In the genomic region with DNA sequence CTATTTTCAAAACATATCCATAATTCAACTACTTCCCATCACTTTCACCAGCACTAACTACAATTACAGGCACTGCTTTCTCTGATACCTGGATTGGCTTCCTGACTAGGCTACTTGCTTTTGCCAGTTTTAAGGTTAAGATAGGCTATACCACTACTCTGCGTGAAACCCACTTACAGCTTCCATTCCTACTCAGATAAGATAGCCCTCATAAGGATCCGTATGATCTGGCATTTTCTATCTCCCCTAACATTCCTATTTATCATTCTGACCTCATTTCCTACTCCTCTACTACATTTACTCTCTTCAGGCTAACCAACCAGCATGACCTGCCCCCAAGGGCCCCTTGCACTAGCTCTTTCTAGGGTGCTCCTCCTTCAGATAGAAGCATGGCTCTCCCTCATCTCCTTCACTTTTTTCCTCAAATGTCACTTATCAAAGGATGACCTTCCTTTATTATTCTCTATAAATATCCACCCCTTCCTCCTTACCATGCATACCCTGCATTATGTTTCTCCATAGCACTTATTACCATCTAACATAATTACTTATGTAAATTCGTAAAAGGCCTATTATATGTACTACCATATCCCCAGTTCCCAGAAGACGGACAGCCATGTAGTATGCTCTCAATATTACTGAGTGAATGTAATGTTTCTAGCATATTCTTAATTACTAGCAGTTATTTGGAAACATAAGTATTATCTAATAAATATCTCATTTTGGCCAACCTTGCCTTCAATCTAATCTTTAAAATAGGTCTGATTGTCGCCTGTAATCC, we compare ENCODE assay signal across 1 cellular context.
TF ChIP-seq lines count a peak whose summit lies in the region.

No MANE protein-coding gene starts in this region.

TF ChIP-seq in WTC11, 78 proteins besides CTCF, POLR2A, EP300 and RAD21 (continued from another document):
- TF ChIP-seq, protein P1, sequence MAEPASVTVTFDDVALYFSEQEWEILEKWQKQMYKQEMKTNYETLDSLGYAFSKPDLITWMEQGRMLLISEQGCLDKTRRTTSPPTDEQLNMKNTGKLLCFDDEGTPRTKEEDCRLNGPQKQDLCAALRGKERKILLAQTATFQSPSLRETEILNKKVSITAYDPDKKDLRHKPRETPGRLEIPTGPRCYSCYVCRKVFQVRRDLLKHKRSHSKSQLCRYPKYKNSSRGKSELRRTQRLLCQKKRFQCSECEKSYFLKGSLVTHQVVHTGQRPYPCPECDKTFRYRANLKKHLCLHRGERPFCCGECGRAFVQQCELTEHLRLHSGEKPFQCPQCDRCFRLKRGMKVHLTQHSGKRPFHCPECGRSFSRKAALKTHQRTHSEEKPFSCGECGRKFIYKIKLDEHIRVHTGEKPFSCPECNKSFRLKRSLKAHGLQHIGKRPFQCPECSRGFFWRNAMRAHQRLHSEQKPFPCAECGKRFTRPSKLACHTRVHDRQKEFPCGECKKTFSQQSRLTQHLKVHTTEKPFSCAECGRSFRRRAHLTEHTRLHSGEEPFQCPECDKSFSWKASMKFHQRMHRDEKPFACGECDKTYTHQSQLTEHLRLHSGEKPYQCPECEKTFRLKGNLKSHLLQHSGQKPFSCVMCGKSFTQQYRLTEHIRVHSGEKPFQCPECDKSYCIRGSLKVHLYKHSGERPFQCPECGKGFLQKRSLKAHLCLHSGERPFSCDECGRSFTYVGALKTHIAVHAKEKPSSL (CRISPR knock-in tag; conservative IDR thresholded peaks at IDR 0.05), result no peak
- TF ChIP-seq, protein P2, sequence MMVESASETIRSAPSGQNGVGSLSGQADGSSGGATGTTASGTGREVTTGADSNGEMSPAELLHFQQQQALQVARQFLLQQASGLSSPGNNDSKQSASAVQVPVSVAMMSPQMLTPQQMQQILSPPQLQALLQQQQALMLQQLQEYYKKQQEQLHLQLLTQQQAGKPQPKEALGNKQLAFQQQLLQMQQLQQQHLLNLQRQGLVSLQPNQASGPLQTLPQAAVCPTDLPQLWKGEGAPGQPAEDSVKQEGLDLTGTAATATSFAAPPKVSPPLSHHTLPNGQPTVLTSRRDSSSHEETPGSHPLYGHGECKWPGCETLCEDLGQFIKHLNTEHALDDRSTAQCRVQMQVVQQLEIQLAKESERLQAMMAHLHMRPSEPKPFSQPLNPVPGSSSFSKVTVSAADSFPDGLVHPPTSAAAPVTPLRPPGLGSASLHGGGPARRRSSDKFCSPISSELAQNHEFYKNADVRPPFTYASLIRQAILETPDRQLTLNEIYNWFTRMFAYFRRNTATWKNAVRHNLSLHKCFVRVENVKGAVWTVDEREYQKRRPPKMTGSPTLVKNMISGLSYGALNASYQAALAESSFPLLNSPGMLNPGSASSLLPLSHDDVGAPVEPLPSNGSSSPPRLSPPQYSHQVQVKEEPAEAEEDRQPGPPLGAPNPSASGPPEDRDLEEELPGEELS (CRISPR knock-in tag; IDR thresholded peaks at IDR 0.05), result no peak
- TF ChIP-seq NR2C2 (CRISPR knock-in tag; IDR thresholded peaks at IDR 0.05) (no peak), MAX (CRISPR knock-in tag; IDR thresholded peaks at IDR 0.05) (no peak), KAT7 (CRISPR knock-in tag; IDR thresholded peaks at IDR 0.05; ENCODE audit: borderline replicate concordance) (no peak), SMAD4 (CRISPR knock-in tag; IDR thresholded peaks at IDR 0.05) (no peak), ZNF121 (CRISPR knock-in tag; IDR thresholded peaks at IDR 0.05) (no peak), ZNF512 (CRISPR knock-in tag; IDR thresholded peaks at IDR 0.05; ENCODE audit: borderline replicate concordance) (no peak), PRDM15 (CRISPR knock-in tag; IDR thresholded peaks at IDR 0.05) (no peak), TEAD1 (CRISPR knock-in tag; IDR thresholded peaks at IDR 0.05) (no peak), CREB1 (CRISPR knock-in tag; IDR thresholded peaks at IDR 0.05) (no peak), JUN (CRISPR knock-in tag; IDR thresholded peaks at IDR 0.05) (no peak), ARID4B (CRISPR knock-in tag; IDR thresholded peaks at IDR 0.05; ENCODE audit: borderline replicate concordance) (no peak), ZNF671 (CRISPR knock-in tag; IDR thresholded peaks at IDR 0.05) (no peak)
- TF ChIP-seq, protein P3, sequence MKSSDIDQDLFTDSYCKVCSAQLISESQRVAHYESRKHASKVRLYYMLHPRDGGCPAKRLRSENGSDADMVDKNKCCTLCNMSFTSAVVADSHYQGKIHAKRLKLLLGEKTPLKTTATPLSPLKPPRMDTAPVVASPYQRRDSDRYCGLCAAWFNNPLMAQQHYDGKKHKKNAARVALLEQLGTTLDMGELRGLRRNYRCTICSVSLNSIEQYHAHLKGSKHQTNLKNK (CRISPR knock-in tag; IDR thresholded peaks at IDR 0.05), result no peak
